In genomic region chr7:22318376-22318775, GRCh38 we compare ENCODE assay signal across 11 cellular contexts.
A peak's percentile ranks its signal among the peaks of the same experiment; 100 is the strongest.
DNase-seq lines count a peak whose midpoint lies in the region.
"Had no signal": no experiment of that assay in that cellular context is flagged by ENCODE, and none has a peak within 500 bp of the region (broad histone marks: within the 10 kb centered on the region; RNA-seq: fewer than 3 reads in every experiment).

No MANE protein-coding gene starts in this region.

- DNase-seq in DMS53 (lab: John Stamatoyannopoulos, UW): peak; percentile 45
- DNase-seq in DMS53 treated with DMSO at 0.1 percent for 48 hours (lab: John Stamatoyannopoulos, UW; ENCODE audit: unreplicated experiment): no peak
- DNase-seq in NCI-H524 (lab: John Stamatoyannopoulos, UW): peak; percentile 46 to 85
- no peak for DNase-seq in COLO829 (ENCODE audit: low spot score)
- no peak for DNase-seq in NCI-H146 treated with DMSO at 0.1 percent for 48 hours (lab: John Stamatoyannopoulos, UW; ENCODE audit: unreplicated experiment)
- no peak for DNase-seq in COLO668 (lab: John Stamatoyannopoulos, UW; ENCODE audit: unreplicated experiment)
- DNase-seq: Calu3; CD8-positive, alpha-beta memory T cell; DMS153 had no signal

- H3K27ac ChIP-seq in angular gyrus (ENCODE audit: low read depth, low read length): peak overlapping the region; percentile 44
- H3K27ac ChIP-seq: 22Rv1 had no signal

Comparison
In these comparisons a context has a peak if more than half of its experiments do, and no peak if none do; other contexts are left out.
1. DNase-seq: peak in DMS53 (single experiment) and NCI-H524 (2 of 2); none in DMS53 treated with DMSO at 0.1 percent for 48 hours (single experiment), COLO829 (single experiment), NCI-H146 treated with DMSO at 0.1 percent for 48 hours (single experiment) and COLO668 (single experiment).